ENCODE assay signal across 15 cellular contexts in genomic region chr17:17716837-17717523, GRCh38. TPM values are rescaled to one million over a fixed set of nuclear protein-coding genes. Genes with fewer than 3 reads are reported as not detected.
DNase-seq lines count a peak whose midpoint lies in the region; ATAC-seq, FAIRE-seq and TF ChIP-seq lines count a peak whose summit lies in the region.
"Had no signal": no experiment of that assay in that cellular context is flagged by ENCODE, and none has a peak within 500 bp of the region (broad histone marks: within the 10 kb centered on the region; RNA-seq: fewer than 3 reads in every experiment).

No MANE protein-coding gene starts in this region.

- peaks cover 99 to 100% (median 100%) of the 10 kb centered on the region in 11 experiments for H4K20me1 ChIP-seq in BLaER1 treated with 17β-estradiol and CSF1 and Interleukin-3, amounts not matched to agents 10 nM and 100 nM
- H4K20me1 ChIP-seq in IMR-90 (ENCODE audit: insufficient read depth, low read length), result peaks cover 97% of the 10 kb centered on the region

- peak overlapping the region; percentile 29; the same call in 1 of the 2 replicates for H3K4ac ChIP-seq in IMR-90 (ENCODE audit: low read depth, low read length)

- H3K27ac Mint-ChIP-seq in progenitor cell of endocrine pancreas, result peak overlapping the region; percentile 75

- H3K4me3 ChIP-seq in BLaER1 treated with 17β-estradiol and CSF1 and Interleukin-3, amounts not matched to agents 10 nM and 100 nM, result no peak overlapping the region
- H3K4me3 ChIP-seq in IMR-90 (ENCODE audit: insufficient read depth, low read depth, low read length) (no peak overlapping the region), gastroesophageal sphincter (no peak overlapping the region)

- H3K4me2 ChIP-seq in BLaER1 treated with 17β-estradiol and CSF1 and Interleukin-3, amounts not matched to agents 10 nM and 100 nM, result peak overlapping the region; percentile 27 to 94 (median 85); a peak in 17 of 22 replicates
- no peak overlapping the region for H3K4me2 ChIP-seq in IMR-90 (ENCODE audit: low read depth, low read length)

- H3K4me3 Mint-ChIP-seq in progenitor cell of endocrine pancreas (ENCODE audit: low read depth), result no peak overlapping the region

- 71% methylated on average over 3 of the region's 7 CpGs; no CpG with 5 or more reads in 1 of the 2 experiments for WGBS in IMR-90 (ENCODE audit: extremely low coverage in 2 of 2, insufficient read length in 1 of 2), 2 experiments
- WGBS in gastroesophageal sphincter (ENCODE audit: low coverage in 1 of 2), 2 donors, result no CpG with 5 or more reads among the region's 7 CpGs

- no peak for TF ChIP-seq RAD21 in IMR-90 (IDR thresholded peaks at IDR 0.05; ENCODE audit: low read length)

- H2AK5ac ChIP-seq in IMR-90 (ENCODE audit: low read depth, low read length), result no peak overlapping the region; the same call in 1 of the 2 replicates

- H3K4me1 ChIP-seq in BLaER1 treated with 17β-estradiol and CSF1 and Interleukin-3, amounts not matched to agents 10 nM and 100 nM, result peaks cover 53 to 100% (median 89%) of the 10 kb centered on the region in 10 experiments
- peaks cover 43% of the 10 kb centered on the region for H3K4me1 ChIP-seq in IMR-90 (ENCODE audit: control insufficient read depth, insufficient read depth, low read length)
- peaks cover 0 to 74% (median 27%) of the 10 kb centered on the region in 3 donors for H3K4me1 ChIP-seq in gastroesophageal sphincter

- FAIRE-seq in RCC 7860 (lab: Jason Lieb, UNC), result no peak
- FAIRE-seq: G401.6, GM19239 had no signal

- POLR2A ChIA-PET in IMR-90 (lab: Charles Lee; ENCODE audit: unreplicated experiment), result no interaction called here

- no peak overlapping the region for H3K56ac ChIP-seq in IMR-90 (ENCODE audit: extremely low read depth, insufficient read depth, low read length)

- H3K79me1 ChIP-seq in IMR-90 (ENCODE audit: low read depth in 1 of 2, low read length in 2 of 2), result peaks cover 67 to 98% of the 10 kb centered on the region in 2 experiments

- dilution Hi-C loops in IMR-90 (cut with HindIII; ENCODE audit: low sequenced_read_pairs, unreplicated experiment), result no loop called here

- TF ChIP-seq EP300 in gastroesophageal sphincter (IDR thresholded peaks at IDR 0.05), result no peak

- H2BK120ac ChIP-seq in IMR-90 (ENCODE audit: low read depth, low read length), result no peak overlapping the region

- no peak overlapping the region for H2AK9ac ChIP-seq in IMR-90 (replicated peaks; ENCODE audit: low read depth, low read length, poor library complexity)

- BruUV-seq in IMR-90 (replicated peaks; lab: Mats Ljungman, UMichigan), result no TSS peak

- no peaks in the 10 kb centered on the region for H3K9me3 ChIP-seq in BLaER1 treated with 17β-estradiol and CSF1 and Interleukin-3, amounts not matched to agents 10 nM and 100 nM (replicated peaks in 1 of 11)
- H3K9me3 ChIP-seq in IMR-90 (ENCODE audit: control insufficient read depth, insufficient read depth, low read length), result no peaks in the 10 kb centered on the region
- no peaks in the 10 kb centered on the region for H3K9me3 ChIP-seq in gastroesophageal sphincter

- H3K27ac ChIP-seq in BLaER1 treated with 17β-estradiol and CSF1 and Interleukin-3, amounts not matched to agents 10 nM and 100 nM, result peak overlapping the region in 5 of 11 experiments; percentile 0 to 38 (median 17); a peak in 3 of 22 replicates
- H3K27ac ChIP-seq in IMR-90 (ENCODE audit: insufficient read depth, low read length), result no peak overlapping the region
- peak overlapping the region in 3 of 4 donors; percentile 37 to 87 (median 87) for H3K27ac ChIP-seq in gastroesophageal sphincter

- peak overlapping the region; percentile 59; the same call in 1 of the 2 replicates for H3K23ac ChIP-seq in IMR-90 (ENCODE audit: low read depth, low read length)

- in situ Hi-C loops in IMR-90 (cut with MboI; ENCODE audit: low sequenced_read_pairs), result no loop called here

- CTCF ChIA-PET in IMR-90 (lab: Yijun Ruan, JAX), result no interaction called here

- peaks cover 2% of the 10 kb centered on the region for H3K36me3 Mint-ChIP-seq in progenitor cell of endocrine pancreas (ENCODE audit: insufficient read depth)

- H3K27me3 Mint-ChIP-seq in progenitor cell of endocrine pancreas, result peaks cover 10% of the 10 kb centered on the region

- H2BK15ac ChIP-seq in IMR-90 (ENCODE audit: low read depth, low read length), result no peak overlapping the region

- DNase-seq in IMR-90, result no peak
- DNase-seq in progenitor cell of endocrine pancreas (ENCODE audit: low spot score, unreplicated experiment), result no peak
- DNase-seq in DMS114 treated with DMSO at 0.1 percent for 48 hours (lab: John Stamatoyannopoulos, UW; ENCODE audit: unreplicated experiment), result no peak
- DNase-seq in activated T-cell treated with anti-CD3 and anti-CD28 coated beads, Interleukin-2, amount 50 U/mL, for 1 hour, result no peak
- no peak for DNase-seq in RCC 7860 (ENCODE audit: low spot score)
- DNase-seq: DMS79 treated with DMSO at 0.1 percent for 48 hours, KG1, NCI-H1417, NCI-H1930, NCI-H510A had no signal

- peak overlapping the region in 8 of 11 experiments; percentile 7 to 51 (median 20); a peak in 9 of 22 replicates for H3K9ac ChIP-seq in BLaER1 treated with 17β-estradiol and CSF1 and Interleukin-3, amounts not matched to agents 10 nM and 100 nM
- no peak overlapping the region for H3K9ac ChIP-seq in IMR-90 (ENCODE audit: low read depth, low read length)

- H3K18ac ChIP-seq in IMR-90 (ENCODE audit: low read depth, low read length), result no peak overlapping the region

- H4K91ac ChIP-seq in IMR-90 (ENCODE audit: insufficient read depth, low read depth, low read length), result no peak overlapping the region

- peaks cover 9 to 19% (median 18%) of the 10 kb centered on the region in 11 experiments for H3K27me3 ChIP-seq in BLaER1 treated with 17β-estradiol and CSF1 and Interleukin-3, amounts not matched to agents 10 nM and 100 nM
- no peaks in the 10 kb centered on the region for H3K27me3 ChIP-seq in IMR-90 (ENCODE audit: control insufficient read depth, insufficient read depth, low read length)
- no peaks in the 10 kb centered on the region for H3K27me3 ChIP-seq in gastroesophageal sphincter

- H3K14ac ChIP-seq in IMR-90 (replicated peaks; ENCODE audit: low read depth, low read length), result 0 out of 2 replicates have a peak overlapping the region, but pooled peaks have one; percentile 11

- no peak overlapping the region for H4K5ac ChIP-seq in IMR-90 (ENCODE audit: low read depth, low read length)

- TF ChIP-seq POLR2A in IMR-90 (IDR thresholded peaks at IDR 0.05; ENCODE audit: low read depth, low read length) (no peak), gastroesophageal sphincter (IDR thresholded peaks at IDR 0.05) (no peak)

- H2AFZ ChIP-seq in IMR-90 (replicated peaks; ENCODE audit: low read length, poor library complexity), result peak overlapping the region; percentile 29

- peaks cover 72% of the 10 kb centered on the region for H3K9me1 ChIP-seq in IMR-90 (ENCODE audit: insufficient read depth, low read length)

- TF ChIP-seq CTCF in IMR-90 (conservative IDR thresholded peaks at IDR 0.05; ENCODE audit: low read depth, low read length) (no peak), gastroesophageal sphincter (IDR thresholded peaks at IDR 0.05) (no peak), progenitor cell of endocrine pancreas (IDR thresholded peaks at IDR 0.05; ENCODE audit: unreplicated experiment) (no peak)

- no peak overlapping the region for H4K8ac ChIP-seq in IMR-90 (ENCODE audit: low read depth in 2 of 2, low read length in 2 of 2)

- H2BK5ac ChIP-seq in IMR-90 (ENCODE audit: low read depth, low read length, poor library complexity, severe bottlenecking), result no peak overlapping the region

- H3K9me3 Mint-ChIP-seq in progenitor cell of endocrine pancreas (ENCODE audit: low read depth), result no peaks in the 10 kb centered on the region

- intact Hi-C loops in IMR-90 (cut with micrococcal nuclease), result no loop called here

- H3K4me1 Mint-ChIP-seq in progenitor cell of endocrine pancreas (ENCODE audit: low read depth), result peaks cover 48% of the 10 kb centered on the region

- H2BK20ac ChIP-seq in IMR-90 (ENCODE audit: low read depth, low read length), result no peak overlapping the region

- H3K36me3 ChIP-seq in BLaER1 treated with 17β-estradiol and CSF1 and Interleukin-3, amounts not matched to agents 10 nM and 100 nM, result peaks cover 0 to 12% (median 0%) of the 10 kb centered on the region in 11 experiments; a peak in 4 of 22 replicates
- H3K36me3 ChIP-seq in IMR-90 (ENCODE audit: control insufficient read depth, insufficient read depth, low read length), result peaks cover 4% of the 10 kb centered on the region; the same call in 1 of the 2 replicates
- no peaks in the 10 kb centered on the region for H3K36me3 ChIP-seq in gastroesophageal sphincter

- ATAC-seq in IMR-90 (ENCODE audit: low read depth) (no peak), gastroesophageal sphincter (no peak), HG03521 (IDR thresholded peaks at IDR 0.05; ENCODE audit: unreplicated experiment) (no peak)

TF ChIP-seq in IMR-90, 13 proteins besides CTCF, POLR2A, EP300 and RAD21:
- TF ChIP-seq RFX5 (IDR thresholded peaks at IDR 0.05; ENCODE audit: low read depth, low read length) (no peak), CEBPB (IDR thresholded peaks at IDR 0.05; ENCODE audit: low read depth, low read length) (no peak), BHLHE40 (IDR thresholded peaks at IDR 0.05; ENCODE audit: low read depth, low read length) (no peak), MXI1 (IDR thresholded peaks at IDR 0.05; ENCODE audit: borderline replicate concordance, low read depth, low read length) (no peak), SMC3 (IDR thresholded peaks at IDR 0.05; ENCODE audit: low read depth, low read length) (no peak), FOS (IDR thresholded peaks at IDR 0.05; ENCODE audit: low read depth, low read length) (no peak), CHD1 (IDR thresholded peaks at IDR 0.05; ENCODE audit: low read depth, low read length) (no peak), NFE2L2 (IDR thresholded peaks at IDR 0.05; ENCODE audit: low read depth, low read length) (no peak)

RNA-seq across cellular contexts. Expression of gene RAI1, which starts 35.7 kb away (rescaled TPM):
- total RNA-seq in IMR-90 (2012; rRNA removed), result 1.8 and 1.9 TPM in 2 replicates
- polyA plus RNA-seq in IMR-90 (2012; rRNA removed), result 10.5 and 14.0 TPM in 2 replicates
- polyA plus RNA-seq in IMR-90 (2012; cell fraction: cytosol; rRNA removed), result 5.5 and 10.5 TPM in 2 replicates
- polyA plus RNA-seq in IMR-90 (2012; cell fraction: nucleus; rRNA removed; ENCODE audit: low replicate concordance), result 18.8 and 32.7 TPM in 2 replicates
- total RNA-seq in gastroesophageal sphincter, result 10 to 100 TPM; 15.9 to 39.7 (median 28.3) TPM
- 69.0 and 75.0 TPM in 2 replicates for total RNA-seq in progenitor cell of endocrine pancreas
